20 cellular contexts compared by ENCODE assay signal in genomic region chr16:4868573-4868972, GRCh38. TPM values are rescaled to one million over a fixed set of nuclear protein-coding genes. Genes with fewer than 3 reads are reported as not detected.
DNase-seq lines count a peak whose midpoint lies in the region; ATAC-seq and TF ChIP-seq lines count a peak whose summit lies in the region.
"Had no signal": no experiment of that assay in that cellular context is flagged by ENCODE, and none has a peak within 500 bp of the region (broad histone marks: within the 10 kb centered on the region; RNA-seq: fewer than 3 reads in every experiment).

No MANE protein-coding gene starts in this region.

- H3K4me2 ChIP-seq in mesenchymal stem cell (ENCODE audit: low read length, poor library complexity, severe bottlenecking): peak overlapping the region; percentile 27
- H3K4me2 ChIP-seq: neural progenitor cell had no signal

- H4K91ac ChIP-seq in mesenchymal stem cell (ENCODE audit: low read length): no peak overlapping the region

- peaks cover 24% of the 10 kb centered on the region for H3K79me1 ChIP-seq in mesenchymal stem cell (replicated peaks; ENCODE audit: low read length, poor library complexity, severe bottlenecking)

- H4K8ac ChIP-seq in mesenchymal stem cell (ENCODE audit: low read length): no peak overlapping the region

- no peak for TF ChIP-seq EP300 in transverse colon (IDR thresholded peaks at IDR 0.05; ENCODE audit: low read depth)

- in situ Hi-C loops in transverse colon (cut with MboI; ENCODE audit: low pct_ligation_motif_present in 1 of 4, low pct_unique_long_range_greater_than_20kb in 1 of 4, low sequenced_read_pairs in 3 of 4): no loop called here

- H3K4me3 ChIP-seq in heart right ventricle (no peak overlapping the region), coronary artery (no peak overlapping the region), mesenchymal stem cell (ENCODE audit: insufficient read depth in 1 of 2, low read depth in 1 of 2, low read length in 2 of 2) (no peak overlapping the region), transverse colon (no peak overlapping the region)
- H3K4me3 ChIP-seq: neural progenitor cell, tibial artery had no signal

- H2BK15ac ChIP-seq in mesenchymal stem cell (ENCODE audit: low read depth, poor library complexity, severe bottlenecking): no peak overlapping the region

- TF ChIP-seq POLR2A in transverse colon (IDR thresholded peaks at IDR 0.05): no peak

- no peak overlapping the region for H2BK12ac ChIP-seq in mesenchymal stem cell (ENCODE audit: low read length in 2 of 2)

- no peak overlapping the region for H2AFZ ChIP-seq in mesenchymal stem cell (ENCODE audit: low read depth, low read length)
- H2AFZ ChIP-seq: neural progenitor cell had no signal

- H3K9ac ChIP-seq in mesenchymal stem cell (ENCODE audit: low read length): no peak overlapping the region
- H3K9ac ChIP-seq: neural progenitor cell had no signal

- H3K36me3 ChIP-seq in heart right ventricle: peaks cover 0 to 90% (median 36%) of the 10 kb centered on the region in 9 donors
- H3K36me3 ChIP-seq in mesenchymal stem cell (ENCODE audit: control insufficient read depth in 1 of 2, insufficient read depth in 2 of 2, low read depth in 1 of 2, low read length in 2 of 2): peaks cover 43 to 77% of the 10 kb centered on the region in 2 experiments
- H3K36me3 ChIP-seq in transverse colon: peaks cover 0 to 34% (median 10%) of the 10 kb centered on the region in 4 donors
- H3K36me3 ChIP-seq: neural progenitor cell had no signal

- no peak for DNase-seq in heart right ventricle
- no peak for DNase-seq in left cardiac atrium
- DNase-seq in coronary artery (ENCODE audit: low spot score): peak; percentile 9
- no peak for DNase-seq in mesenchymal stem cell
- no peak for DNase-seq in activated gamma-delta T cell (lab: John Stamatoyannopoulos, UW)
- no peak for DNase-seq in transverse colon
- DNase-seq in sciatic nerve (ENCODE audit: low spot score): no peak
- DNase-seq: activated CD4-positive, alpha-beta T cell treated with anti-CD3 and anti-CD28 coated beads for 1 hour; activated CD8-positive, alpha-beta T cell treated with anti-CD3 and anti-CD28 coated beads, Interleukin-2, amount 10 ng/mL, durations not matched to agents 7 days and 5 days; Caco-2; DMS79; GF-D8; H9; IMR-90; islet precursor cell; NCI-H187; NCI-H526; stimulated activated naive CD8-positive, alpha-beta T cell treated with anti-CD3 and anti-CD28 coated beads, Interleukin-15, amount 100 ng/mL, for 72 hours; tibial artery had no signal

- WGBS in heart right ventricle, 2 donors: 79% methylated on average over 7 of the region's 7 CpGs
- 98% methylated on average over 7 of the region's 7 CpGs for WGBS in mesenchymal stem cell
- WGBS in transverse colon (ENCODE audit: low coverage in 1 of 2), 2 donors: 80 to 86% methylated on average over 1 to 7 of the region's 7 CpGs

- peak in 5 of 8 donors; percentile 21 to 61 (median 42) for ATAC-seq in heart right ventricle
- ATAC-seq in left cardiac atrium: no peak
- no peak for ATAC-seq in sciatic nerve
- ATAC-seq: activated CD8-positive, alpha-beta T cell treated with anti-CD3 and anti-CD28 coated beads, Interleukin-2, amount 10 ng/mL, durations not matched to agents 7 days and 5 days; stimulated activated naive CD8-positive, alpha-beta T cell treated with anti-CD3 and anti-CD28 coated beads, Interleukin-15, amount 100 ng/mL, for 72 hours had no signal

- intact Hi-C loops in heart right ventricle (cut with DNase I) (loop anchor here in 1 of 10 donors (10.0 kb wide), 1 partner anchor 64 kb away; the partner anchor contains the start of gene ROGDI), left cardiac atrium (cut with DNase I) (no loop called here), transverse colon (cut with DNase I; ENCODE audit: low total_unique reads) (no loop called here), sciatic nerve (cut with DNase I) (no loop called here)

- H3K4me1 ChIP-seq in heart right ventricle (peaks cover 0 to 41% (median 21%) of the 10 kb centered on the region in 9 donors), mesenchymal stem cell (ENCODE audit: control insufficient read depth, insufficient read depth, low read depth, low read length) (peaks cover 36% of the 10 kb centered on the region), transverse colon (no peaks in the 10 kb centered on the region)
- H3K4me1 ChIP-seq: neural progenitor cell had no signal

- H3K27ac ChIP-seq in heart right ventricle: peak overlapping the region in 2 of 10 donors; percentile 7 to 35
- H3K27ac ChIP-seq in coronary artery: no peak overlapping the region
- H3K27ac ChIP-seq in mesenchymal stem cell (ENCODE audit: low read length, poor library complexity, severe bottlenecking): peak overlapping the region; percentile 95
- H3K27ac ChIP-seq in transverse colon: no peak overlapping the region
- H3K27ac ChIP-seq: neural progenitor cell, tibial artery had no signal

- no peak overlapping the region for H3K4ac ChIP-seq in mesenchymal stem cell (ENCODE audit: low read depth in 1 of 2, low read length in 2 of 2)

- peak overlapping the region; percentile 76 for H2AK5ac ChIP-seq in mesenchymal stem cell (ENCODE audit: low read length, severe bottlenecking)

- no peak overlapping the region for H3K23ac ChIP-seq in mesenchymal stem cell (ENCODE audit: low read length in 2 of 2)

- no peak overlapping the region for H3K18ac ChIP-seq in mesenchymal stem cell (ENCODE audit: low read depth in 1 of 2, low read length in 2 of 2)

- H2BK5ac ChIP-seq in mesenchymal stem cell (ENCODE audit: low read depth, low read length, poor library complexity, severe bottlenecking): peak overlapping the region; percentile 54

- H3K27me3 ChIP-seq in heart right ventricle (no peaks in the 10 kb centered on the region), mesenchymal stem cell (ENCODE audit: control insufficient read depth in 1 of 2, insufficient read depth in 1 of 2, low read length in 2 of 2) (no peaks in the 10 kb centered on the region), transverse colon (no peaks in the 10 kb centered on the region)
- H3K27me3 ChIP-seq: neural progenitor cell, tibial artery had no signal

- H3K9me3 ChIP-seq in heart right ventricle (no peaks in the 10 kb centered on the region), mesenchymal stem cell (ENCODE audit: control insufficient read depth, low read length) (no peaks in the 10 kb centered on the region), transverse colon (no peaks in the 10 kb centered on the region)
- H3K9me3 ChIP-seq: Caco-2, tibial artery had no signal

- no peak overlapping the region for H2BK120ac ChIP-seq in mesenchymal stem cell (ENCODE audit: low read depth, low read length)

- H3K14ac ChIP-seq in mesenchymal stem cell (ENCODE audit: low read length in 2 of 2): no peak overlapping the region

- TF ChIP-seq CTCF in heart right ventricle (IDR thresholded peaks at IDR 0.05): no peak
- no peak for TF ChIP-seq CTCF in coronary artery (IDR thresholded peaks at IDR 0.05)
- no peak for TF ChIP-seq CTCF in transverse colon (IDR thresholded peaks at IDR 0.05)

RNA-seq across cellular contexts. Expression of gene UBN1, which starts 21.3 kb away (rescaled TPM):
- 10 to 100 TPM; 28.1 to 56.9 (median 31.1) TPM for total RNA-seq in heart right ventricle
- 10 to 100 TPM; 11.3 to 16.5 TPM for polyA plus RNA-seq in heart right ventricle
- total RNA-seq in left cardiac atrium: 10 to 100 TPM; 28.0 to 33.6 TPM
- 24.0 TPM for polyA plus RNA-seq in mesenchymal stem cell (2013, experiment 1 of 2)
- polyA plus RNA-seq in mesenchymal stem cell (2013, experiment 2 of 2): 23.4 TPM
- 10 to 100 TPM; 33.6 to 60.2 (median 53.0) TPM for total RNA-seq in transverse colon
- total RNA-seq in sciatic nerve: 28.3 TPM

RNA-seq across cellular contexts. Expression of gene GLYR1, which starts 21.5 kb away (rescaled TPM):
- total RNA-seq in heart right ventricle (100 to 1,000 TPM in 1 of 10 donors, 10 to 100 TPM in 9; 70.9 to 105 (median 75.1) TPM), left cardiac atrium (10 to 100 TPM; 65.2 to 78.2 TPM), transverse colon (10 to 100 TPM; 50.2 to 88.4 (median 74.0) TPM), sciatic nerve (69.9 TPM)
- 10 to 100 TPM; 36.5 to 56.3 TPM for polyA plus RNA-seq in heart right ventricle
- 47.2 TPM for polyA plus RNA-seq in mesenchymal stem cell (2013, experiment 1 of 2)
- 44.9 TPM for polyA plus RNA-seq in mesenchymal stem cell (2013, experiment 2 of 2)

Comparison
In these comparisons a context has a peak if more than half of its experiments do, and no peak if none do; other contexts are left out.
1. ATAC-seq: peak in heart right ventricle (5 of 8); none in left cardiac atrium (0 of 2) and sciatic nerve (single experiment).